ENCODE assay signal across 7 cellular contexts in the genomic region with DNA sequence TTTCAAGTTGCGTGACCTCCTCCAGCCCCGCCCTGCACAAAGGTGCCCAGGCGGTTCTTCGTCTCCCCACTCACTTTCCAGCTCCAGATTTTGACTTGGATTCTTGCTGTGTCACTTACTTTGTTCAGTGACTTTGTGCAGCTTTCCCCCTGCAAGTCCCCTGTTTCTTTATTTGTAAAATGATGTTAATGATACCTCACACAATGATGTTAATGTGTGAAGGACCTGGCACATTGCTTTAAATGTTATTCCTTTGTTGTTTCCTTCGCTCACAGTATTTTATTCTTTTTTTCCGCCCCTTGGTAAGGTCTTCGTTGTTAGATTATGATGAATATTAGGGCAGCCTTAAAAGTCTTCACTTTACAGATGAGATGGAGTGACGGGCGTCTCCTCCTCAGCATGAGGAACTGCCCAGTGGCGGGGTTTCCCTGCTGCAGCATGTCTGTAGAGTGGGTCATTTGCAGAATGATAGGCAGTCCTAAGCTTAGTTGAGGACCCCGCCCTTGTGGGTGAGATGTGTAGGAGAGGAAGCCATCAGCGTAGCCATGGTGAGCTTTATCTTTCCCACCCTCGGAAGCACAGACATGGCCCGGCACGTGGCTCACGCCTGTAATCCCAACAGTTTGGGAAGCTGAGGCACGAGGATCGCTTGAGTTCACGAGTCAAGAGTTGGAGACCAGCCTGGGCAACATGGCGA. TPM values are rescaled to one million over a fixed set of nuclear protein-coding genes. Genes with fewer than 3 reads are reported as not detected.
DNase-seq lines count a peak whose midpoint lies in the region; ATAC-seq, FAIRE-seq and TF ChIP-seq lines count a peak whose summit lies in the region.

No MANE protein-coding gene starts in this region.

- H3K27ac ChIP-seq in esophagus muscularis mucosa (replicated peaks in 1 of 4), result peak overlapping the region; percentile 80 to 91 (median 82)

- H3K4me1 ChIP-seq in esophagus muscularis mucosa, result peaks cover 9 to 20% (median 19%) of the 10 kb centered on the region in 4 donors

- no peaks in the 10 kb centered on the region for H3K9me3 Mint-ChIP-seq in natural killer cell

- intact Hi-C loops in esophagus muscularis mucosa (cut with DNase I), result loop anchor here (10.0 kb wide), 1 partner anchor 510 kb away; no protein-coding TSS in a partner anchor
- intact Hi-C loops in natural killer cell (cut with micrococcal nuclease), result no loop called here

- peak overlapping the region; percentile 86 to 88 for H3K27ac Mint-ChIP-seq in natural killer cell

- WGBS in esophagus muscularis mucosa, result 62% methylated on average over 20 of the region's 20 CpGs

- peaks cover 6 to 17% (median 12%) of the 10 kb centered on the region in 4 donors for H3K36me3 ChIP-seq in esophagus muscularis mucosa

- TF ChIP-seq POLR2A in esophagus muscularis mucosa (IDR thresholded peaks at IDR 0.05; ENCODE audit: low read depth), result no peak
- no peak for TF ChIP-seq POLR2A in H54 (IDR thresholded peaks at IDR 0.05; ENCODE audit: low read depth, low read length)

- H3K36me3 Mint-ChIP-seq in natural killer cell, result no peaks in the 10 kb centered on the region

- no peak for TF ChIP-seq EP300 in esophagus muscularis mucosa (IDR thresholded peaks at IDR 0.05)

- ATAC-seq in GM21529 (IDR thresholded peaks at IDR 0.05; ENCODE audit: unreplicated experiment) (peak; percentile 39), natural killer cell (peak; percentile 27 to 51 (median 36))

- TF ChIP-seq CTCF in WI38 (IDR thresholded peaks at IDR 0.05; ENCODE audit: low read depth, low read length) (no peak), esophagus muscularis mucosa (IDR thresholded peaks at IDR 0.05) (no peak), natural killer cell (IDR thresholded peaks at IDR 0.05) (no peak)

- no peaks in the 10 kb centered on the region for H3K27me3 ChIP-seq in esophagus muscularis mucosa

- FAIRE-seq in H54 (lab: Jason Lieb, UNC), result no peak

- peaks cover 8 to 29% of the 10 kb centered on the region in 2 donors for H3K4me1 Mint-ChIP-seq in natural killer cell

- H3K9me3 ChIP-seq in esophagus muscularis mucosa, result no peaks in the 10 kb centered on the region

- no peaks in the 10 kb centered on the region for H3K27me3 Mint-ChIP-seq in natural killer cell (ENCODE audit: low read depth in 2 of 2)

- DNase-seq in GM03348 (ENCODE audit: low spot score) (peak; percentile 7), KBM-7 (peak; percentile 42), esophagus muscularis mucosa (ENCODE audit: extremely low spot score) (no peak), natural killer cell (peak; percentile 16), H54 (ENCODE audit: insufficient read length, low spot score) (no peak)

- peak overlapping the region; percentile 95 for H3K4me3 Mint-ChIP-seq in natural killer cell

- in situ Hi-C loops in KBM-7 (cut with MboI; ENCODE audit: low pct_unique_long_range_greater_than_20kb, low sequenced_read_pairs), result no loop called here

- H3K4me3 ChIP-seq in WI38 (ENCODE audit: low read depth, low read length) (peak overlapping the region; percentile 70), esophagus muscularis mucosa (peak overlapping the region; percentile 68 to 85 (median 74))

RNA-seq across cellular contexts. Expression of a gene that starts 0.7 kb away (rescaled TPM):
- 10 to 100 TPM; 15.6 to 34.1 (median 18.5) TPM for total RNA-seq in esophagus muscularis mucosa
- total RNA-seq in natural killer cell, result 10 to 100 TPM; 21.5 to 25.1 (median 24.1) TPM

Comparison
In these comparisons a context has a peak if more than half of its experiments do, and no peak if none do; other contexts are left out.
1. DNase-seq: peak in GM03348 (single experiment), KBM-7 (single experiment) and natural killer cell (single experiment); none in esophagus muscularis mucosa (single experiment) and H54 (single experiment).